Comparison of ENCODE assay signal across 1 cellular context in genomic region chr12:112599871-112600270, GRCh38.
A peak's percentile ranks its signal among the peaks of the same experiment; 100 is the strongest.
TF ChIP-seq lines count a peak whose summit lies in the region.

No MANE protein-coding gene starts in this region.

TF ChIP-seq in HepG2, 621 proteins besides CTCF, POLR2A, EP300 and RAD21 (continued from another document and continues in another):
- TF ChIP-seq NR2C2 (CRISPR knock-in tag; IDR thresholded peaks at IDR 0.05; ENCODE audit: borderline replicate concordance) (peak; percentile 68; the same call in 1 of the 2 replicates), TBX2 (CRISPR knock-in tag; IDR thresholded peaks at IDR 0.05; ENCODE audit: borderline replicate concordance) (0 out of 2 replicates have a peak, but pooled peaks have one; percentile 18), ZNF251 (CRISPR knock-in tag; IDR thresholded peaks at IDR 0.05) (no peak), ZFP37 (CRISPR knock-in tag; IDR thresholded peaks at IDR 0.05; ENCODE audit: borderline replicate concordance) (no peak), RXRB (CRISPR knock-in tag; IDR thresholded peaks at IDR 0.05; ENCODE audit: borderline replicate concordance) (peak; percentile 81), ZNF569 (CRISPR knock-in tag; IDR thresholded peaks at IDR 0.05; ENCODE audit: borderline replicate concordance) (no peak), ZNF557 (CRISPR knock-in tag; IDR thresholded peaks at IDR 0.05) (0 out of 2 replicates have a peak, but pooled peaks have one; percentile 46), PAF1 (CRISPR knock-in tag; IDR thresholded peaks at IDR 0.05) (no peak), ZNF253 (CRISPR knock-in tag; IDR thresholded peaks at IDR 0.05; ENCODE audit: borderline replicate concordance) (no peak), ZNF839 (CRISPR knock-in tag; IDR thresholded peaks at IDR 0.05; ENCODE audit: borderline replicate concordance) (no peak), ZGPAT (CRISPR knock-in tag; IDR thresholded peaks at IDR 0.05) (peak; percentile 54), PCBP2 (optimal IDR thresholded peaks at IDR 0.05; ENCODE audit: low read depth, low read length, poor library complexity, severe bottlenecking) (no peak), XRCC5 (optimal IDR thresholded peaks at IDR 0.05; ENCODE audit: low read length) (peak; percentile 56), ZMYM2 (CRISPR knock-in tag; IDR thresholded peaks at IDR 0.05) (peak; percentile 39; the same call in 1 of the 2 replicates), EHMT2 (IDR thresholded peaks at IDR 0.05; ENCODE audit: borderline replicate concordance, low read depth, low read length) (peak; percentile 46; the same call in 1 of the 2 replicates), ZNF777 (CRISPR knock-in tag; IDR thresholded peaks at IDR 0.05) (no peak), AKNA (CRISPR knock-in tag; IDR thresholded peaks at IDR 0.05; ENCODE audit: borderline replicate concordance) (no peak), KMT2B (CRISPR knock-in tag; IDR thresholded peaks at IDR 0.05) (peak; percentile 13; the same call in 1 of the 2 replicates), SKIL (CRISPR knock-in tag; IDR thresholded peaks at IDR 0.05; ENCODE audit: borderline replicate concordance) (peak; percentile 64), BRD4 (CRISPR knock-in tag; IDR thresholded peaks at IDR 0.05) (no peak), ZNF292 (CRISPR knock-in tag; IDR thresholded peaks at IDR 0.05; ENCODE audit: borderline replicate concordance, low read depth) (0 out of 2 replicates have a peak, but pooled peaks have one; percentile 35), ZIK1 (CRISPR knock-in tag; IDR thresholded peaks at IDR 0.05; ENCODE audit: borderline replicate concordance, low read depth) (no peak), ZC3H4 (CRISPR knock-in tag; IDR thresholded peaks at IDR 0.05; ENCODE audit: borderline replicate concordance) (no peak), ATF3 (CRISPR knock-in tag; IDR thresholded peaks at IDR 0.05) (peak; percentile 68; the same call in 1 of the 2 replicates), NFKBIZ (CRISPR knock-in tag; IDR thresholded peaks at IDR 0.05) (no peak), MXD3 (CRISPR knock-in tag; IDR thresholded peaks at IDR 0.05) (no peak), FOXO1 (CRISPR knock-in tag; IDR thresholded peaks at IDR 0.05) (peak; percentile 28; the same call in 1 of the 2 replicates), CHD2 (IDR thresholded peaks at IDR 0.05; ENCODE audit: low read depth, low read length) (no peak), ZSCAN25 (CRISPR knock-in tag; IDR thresholded peaks at IDR 0.05) (no peak), ZNF12 (CRISPR knock-in tag; IDR thresholded peaks at IDR 0.05) (peak; percentile 67; the same call in 1 of the 2 replicates), ZNF678 (CRISPR knock-in tag; IDR thresholded peaks at IDR 0.05) (no peak), SRF (IDR thresholded peaks at IDR 0.05; ENCODE audit: low read depth, low read length) (peak; percentile 56; the same call in 1 of the 2 replicates), ZNF75D (CRISPR knock-in tag; IDR thresholded peaks at IDR 0.05; ENCODE audit: borderline replicate concordance) (no peak), SAFB2 (CRISPR knock-in tag; IDR thresholded peaks at IDR 0.05; ENCODE audit: borderline replicate concordance, low read depth) (no peak), TGIF2 (CRISPR knock-in tag; IDR thresholded peaks at IDR 0.05) (no peak), ZSCAN31 (CRISPR knock-in tag; IDR thresholded peaks at IDR 0.05; ENCODE audit: low read depth) (no peak), ZNF556 (CRISPR knock-in tag; IDR thresholded peaks at IDR 0.05; ENCODE audit: borderline replicate concordance) (no peak), STAT6 (CRISPR knock-in tag; IDR thresholded peaks at IDR 0.05; ENCODE audit: borderline replicate concordance) (no peak), SPEN (CRISPR knock-in tag; IDR thresholded peaks at IDR 0.05; ENCODE audit: low read depth) (no peak), TEF (CRISPR knock-in tag; IDR thresholded peaks at IDR 0.05) (peak; percentile 95), SMAD1 (CRISPR knock-in tag; IDR thresholded peaks at IDR 0.05; ENCODE audit: borderline replicate concordance, low read depth) (no peak), ZBTB10 (CRISPR knock-in tag; IDR thresholded peaks at IDR 0.05; ENCODE audit: borderline replicate concordance) (peak; percentile 44; the same call in 1 of the 2 replicates), NCOR1 (IDR thresholded peaks at IDR 0.05; ENCODE audit: borderline replicate concordance, low read length) (peak; percentile 98), NPAS2 (CRISPR knock-in tag; IDR thresholded peaks at IDR 0.05; ENCODE audit: borderline replicate concordance) (no peak), MIXL1 (CRISPR knock-in tag; IDR thresholded peaks at IDR 0.05) (peak; percentile 69), U2AF2 (IDR thresholded peaks at IDR 0.05; ENCODE audit: low read depth, low read length) (no peak), ZNF280D (CRISPR knock-in tag; IDR thresholded peaks at IDR 0.05) (peak; percentile 72)
